8 cellular contexts compared by ENCODE assay signal in the genomic region with DNA sequence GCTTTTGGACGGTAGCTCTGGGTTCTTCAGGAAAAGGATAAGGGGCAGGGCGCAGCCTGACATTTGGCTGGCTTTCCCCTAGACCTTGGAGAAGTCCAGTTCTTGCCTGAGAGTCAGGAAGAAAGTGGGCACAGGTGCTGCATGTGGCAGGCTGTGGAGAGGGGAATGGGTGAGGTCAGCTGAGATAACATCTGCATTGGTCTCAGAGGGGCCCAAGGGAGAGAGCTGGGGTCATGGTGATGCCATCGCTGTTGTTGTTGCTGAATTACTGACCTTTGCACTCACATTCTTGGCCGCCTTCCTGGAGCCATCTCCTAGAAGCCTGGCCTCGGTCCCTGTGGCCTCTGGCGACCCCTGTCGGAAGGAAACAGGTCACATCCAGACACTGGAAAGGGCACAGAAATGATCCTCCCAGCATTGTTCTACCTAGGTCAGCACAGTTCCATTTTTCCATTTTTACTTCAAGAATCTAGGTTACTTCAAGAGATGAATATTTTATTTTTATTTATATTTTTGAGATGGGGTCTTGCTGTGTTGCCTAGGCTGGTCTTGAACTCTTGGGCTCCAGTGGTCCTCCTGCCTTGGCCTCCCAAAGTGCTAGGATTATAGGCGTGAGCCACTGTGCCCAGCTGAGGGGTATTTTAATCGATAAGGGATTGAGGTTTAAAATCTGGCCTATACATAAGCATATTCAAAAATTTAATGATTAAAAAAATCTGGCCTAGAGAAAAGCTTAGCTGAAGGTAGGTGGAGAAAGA. TPM values are rescaled to one million over a fixed set of nuclear protein-coding genes. Genes with fewer than 3 reads are reported as not detected.
DNase-seq lines count a peak whose midpoint lies in the region; FAIRE-seq and TF ChIP-seq lines count a peak whose summit lies in the region.

No MANE protein-coding gene starts in this region.

- H3K27me3 ChIP-seq in astrocyte (ENCODE audit: insufficient read depth, low read length): no peaks in the 10 kb centered on the region
- H3K27me3 ChIP-seq in smooth muscle cell (ENCODE audit: low read depth): no peaks in the 10 kb centered on the region

- no peak overlapping the region for H3K4me3 Mint-ChIP-seq in T-helper 2 cell treated with Interferon-gamma antibody and Interleukin-4, amounts not matched to agents 5 μg/mL and 100 μg/mL, for 36 hours
- no peak overlapping the region for H3K4me3 Mint-ChIP-seq in astrocyte (ENCODE audit: unreplicated experiment)

- no peak for FAIRE-seq in astrocyte (lab: Jason Lieb, UNC)

- no peak overlapping the region for H3K4me3 ChIP-seq in Jurkat, Clone E6-1 (ENCODE audit: low read length)
- H3K4me3 ChIP-seq in astrocyte (ENCODE audit: insufficient read depth, low read depth, low read length): no peak overlapping the region
- H3K4me3 ChIP-seq in smooth muscle cell: no peak overlapping the region

- H3K9me3 Mint-ChIP-seq in T-helper 2 cell treated with Interferon-gamma antibody and Interleukin-4, amounts not matched to agents 5 μg/mL and 100 μg/mL, for 36 hours: no peaks in the 10 kb centered on the region
- H3K9me3 Mint-ChIP-seq in astrocyte (ENCODE audit: unreplicated experiment): no peaks in the 10 kb centered on the region

- H3K27ac Mint-ChIP-seq in T-helper 2 cell treated with Interferon-gamma antibody and Interleukin-4, amounts not matched to agents 5 μg/mL and 100 μg/mL, for 36 hours: no peak overlapping the region
- H3K27ac Mint-ChIP-seq in astrocyte (ENCODE audit: unreplicated experiment): no peak overlapping the region

- no peaks in the 10 kb centered on the region for H3K36me3 Mint-ChIP-seq in T-helper 2 cell treated with Interferon-gamma antibody and Interleukin-4, amounts not matched to agents 5 μg/mL and 100 μg/mL, for 36 hours (ENCODE audit: low read depth)
- H3K36me3 Mint-ChIP-seq in astrocyte (ENCODE audit: low read depth, unreplicated experiment): no peaks in the 10 kb centered on the region

- peaks cover 2% of the 10 kb centered on the region for H3K27me3 Mint-ChIP-seq in T-helper 2 cell treated with Interferon-gamma antibody and Interleukin-4, amounts not matched to agents 5 μg/mL and 100 μg/mL, for 36 hours (ENCODE audit: low read depth)
- no peaks in the 10 kb centered on the region for H3K27me3 Mint-ChIP-seq in astrocyte (ENCODE audit: low read depth, unreplicated experiment)

- peaks cover 4% of the 10 kb centered on the region for H3K4me1 Mint-ChIP-seq in T-helper 2 cell treated with Interferon-gamma antibody and Interleukin-4, amounts not matched to agents 5 μg/mL and 100 μg/mL, for 36 hours (ENCODE audit: low read depth)
- H3K4me1 Mint-ChIP-seq in astrocyte (ENCODE audit: low read depth, unreplicated experiment): no peaks in the 10 kb centered on the region

- peak; percentile 33 for DNase-seq in DMS153 (lab: John Stamatoyannopoulos, UW)
- DNase-seq in Jurkat, Clone E6-1 (ENCODE audit: low read depth, low spot score): peak; percentile 22
- DNase-seq in T-helper 2 cell treated with Interferon-gamma antibody and Interleukin-4, amounts not matched to agents 5 μg/mL and 100 μg/mL, for 36 hours (ENCODE audit: low spot score): peak; percentile 44
- no peak for DNase-seq in astrocyte (ENCODE audit: low read depth)
- DNase-seq in iPS-NIHi7 (ENCODE audit: extremely low spot score): peak; percentile 78
- DNase-seq in smooth muscle cell (lab: John Stamatoyannopoulos, UW; ENCODE audit: unreplicated experiment): no peak
- DNase-seq in DMS114 treated with DMSO at 0.1 percent for 48 hours (lab: John Stamatoyannopoulos, UW; ENCODE audit: unreplicated experiment): no peak
- DNase-seq in NCI-H2081 treated with DMSO at 0.1 percent for 48 hours (lab: John Stamatoyannopoulos, UW): no peak

- 35% methylated on average over 9 of the region's 9 CpGs for WGBS in smooth muscle cell (ENCODE audit: low lambda C conversion rate)

- H4K20me1 ChIP-seq in astrocyte (ENCODE audit: insufficient read depth, low read length) (no peaks in the 10 kb centered on the region), smooth muscle cell (ENCODE audit: low read depth) (no peaks in the 10 kb centered on the region)

- H3K4me1 ChIP-seq in astrocyte (ENCODE audit: insufficient read depth, low read length) (no peaks in the 10 kb centered on the region), smooth muscle cell (ENCODE audit: low read depth) (peaks cover under 1% of the 10 kb centered on the region)

- H3F3A ChIP-seq in smooth muscle cell (ENCODE audit: low read depth): no peaks in the 10 kb centered on the region

- H3K9me3 ChIP-seq in astrocyte (ENCODE audit: insufficient read depth, low read depth, low read length) (no peaks in the 10 kb centered on the region), smooth muscle cell (replicated peaks; ENCODE audit: low read depth) (no peaks in the 10 kb centered on the region)

- H3K79me2 ChIP-seq in astrocyte (ENCODE audit: insufficient read depth, low read length): no peaks in the 10 kb centered on the region
- H3K79me2 ChIP-seq in smooth muscle cell (ENCODE audit: low read depth): no peaks in the 10 kb centered on the region

- TF ChIP-seq CTCF in astrocyte (IDR thresholded peaks at IDR 0.05; ENCODE audit: insufficient read depth, low read depth, low read length): peak; percentile 29
- TF ChIP-seq CTCF in smooth muscle cell (IDR thresholded peaks at IDR 0.05; ENCODE audit: borderline replicate concordance, insufficient read depth, poor library complexity, severe bottlenecking): peak; percentile 67

- H3K36me3 ChIP-seq in astrocyte (ENCODE audit: insufficient read depth, low read length) (no peaks in the 10 kb centered on the region), smooth muscle cell (ENCODE audit: low read depth) (no peaks in the 10 kb centered on the region)

- H2AFZ ChIP-seq in astrocyte (ENCODE audit: low read depth, low read length): no peak overlapping the region
- H2AFZ ChIP-seq in smooth muscle cell (ENCODE audit: low read depth): no peak overlapping the region

- H3K9ac ChIP-seq in astrocyte (ENCODE audit: low read length) (no peak overlapping the region), smooth muscle cell (ENCODE audit: low read depth) (no peak overlapping the region)

- H3K27ac ChIP-seq in astrocyte (ENCODE audit: low read depth, low read length) (no peak overlapping the region), smooth muscle cell (ENCODE audit: low read depth) (no peak overlapping the region)

- no peak overlapping the region for H3K4me2 ChIP-seq in astrocyte (ENCODE audit: low read length)
- no peak overlapping the region for H3K4me2 ChIP-seq in smooth muscle cell

RNA-seq across cellular contexts. Expression of a gene that starts 6.5 kb away (rescaled TPM):
- polyA plus RNA-seq in Jurkat, Clone E6-1 (2012; ENCODE audit: insufficient read depth, insufficient read length): 14.7 TPM
- 1.3 and 2.0 TPM in 2 replicates for total RNA-seq in astrocyte
- 4.0 and 9.2 TPM in 2 replicates for total RNA-seq in smooth muscle cell
- 4.1 and 8.4 TPM in 2 replicates for polyA plus RNA-seq in smooth muscle cell

RNA-seq across cellular contexts. Expression of a gene that starts 9.1 kb away (rescaled TPM):
- not detected for polyA plus RNA-seq in Jurkat, Clone E6-1 (2012; ENCODE audit: insufficient read depth, insufficient read length)
- total RNA-seq in astrocyte (not detected in 2 replicates), smooth muscle cell (not detected in 2 replicates)
- not detected in 2 replicates for polyA plus RNA-seq in smooth muscle cell

RNA-seq across cellular contexts. Expression of a gene that starts 43.6 kb away (rescaled TPM):
- 7.0 TPM for polyA plus RNA-seq in Jurkat, Clone E6-1 (2012; ENCODE audit: insufficient read depth, insufficient read length)
- 0.61 and 2.5 TPM in 2 replicates for total RNA-seq in astrocyte
- total RNA-seq in smooth muscle cell: 24.1 and 31.3 TPM in 2 replicates
- 23.7 and 44.9 TPM in 2 replicates for polyA plus RNA-seq in smooth muscle cell

Comparison
In these comparisons a context has a peak if more than half of its experiments do, and no peak if none do; other contexts are left out.
1. DNase-seq: peak in DMS153 (single experiment), Jurkat, Clone E6-1 (single experiment), T-helper 2 cell treated with Interferon-gamma antibody and Interleukin-4, amounts not matched to agents 5 μg/mL and 100 μg/mL, for 36 hours (single experiment) and iPS-NIHi7 (single experiment); none in astrocyte (single experiment), smooth muscle cell (single experiment), DMS114 treated with DMSO at 0.1 percent for 48 hours (single experiment) and NCI-H2081 treated with DMSO at 0.1 percent for 48 hours (single experiment).